In the genomic region with DNA sequence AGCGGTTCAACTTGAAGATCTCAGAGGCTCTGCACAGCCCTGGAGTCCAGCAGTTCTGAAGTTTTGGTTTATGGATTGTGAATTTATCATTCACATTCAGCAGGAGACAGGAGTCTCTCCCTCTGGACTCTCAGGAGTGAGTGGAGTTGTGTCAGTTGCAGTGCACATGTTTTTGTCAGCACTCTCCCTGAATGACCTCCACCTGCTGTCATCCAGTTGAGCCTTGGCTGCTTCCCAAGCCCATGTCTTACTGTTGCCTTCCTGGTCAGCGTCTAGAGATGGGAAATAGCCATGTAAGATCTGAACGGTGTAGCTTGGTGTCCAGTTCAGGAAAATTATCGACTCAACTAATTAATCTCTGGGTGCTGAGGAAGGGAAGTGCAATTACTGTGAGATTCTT, we compare ENCODE assay signal across 13 cellular contexts.
DNase-seq lines count a peak whose midpoint lies in the region; ATAC-seq and TF ChIP-seq lines count a peak whose summit lies in the region.
"Had no signal": no experiment of that assay in that cellular context is flagged by ENCODE, and none has a peak within 500 bp of the region (broad histone marks: within the 10 kb centered on the region; RNA-seq: fewer than 3 reads in every experiment).

No MANE protein-coding gene starts in this region.

- intact Hi-C loops in psoas muscle (cut with DNase I), result loop anchor here in 1 of 2 donors (10.0 kb wide), 1 partner anchor 140 kb away; no protein-coding TSS in a partner anchor

- no peak for ATAC-seq in central memory CD8-positive, alpha-beta T cell (replicated peaks; ENCODE audit: extremely low read depth, poor library complexity, severe bottlenecking)
- ATAC-seq in psoas muscle (peak; percentile 83 to 91 (median 88)), GM19452 (IDR thresholded peaks at IDR 0.05; ENCODE audit: unreplicated experiment) (no peak), GM21423 (IDR thresholded peaks at IDR 0.05; ENCODE audit: unreplicated experiment) (no peak)
- ATAC-seq: Panc1 had no signal

- DNase-seq in T-helper 2 cell treated with Interferon-gamma antibody and Interleukin-4, amounts not matched to agents 5 μg/mL and 100 μg/mL, for 36 hours (ENCODE audit: low spot score), result no peak
- DNase-seq in T-helper 2 cell (no peak), NCI-H1105 treated with DMSO at 0.1 percent for 48 hours (lab: John Stamatoyannopoulos, UW) (peak; percentile 50), psoas muscle (peak in 1 of 2 donors; percentile 64), type B pancreatic cell (ENCODE audit: extremely low spot score, unreplicated experiment) (no peak)
- no peak for DNase-seq in central memory CD8-positive, alpha-beta T cell (ENCODE audit: low spot score in 2 of 2)
- DNase-seq: activated gamma-delta T cell, KG1, NCI-H2171 had no signal

- H3K9me3 Mint-ChIP-seq in T-helper 2 cell treated with Interferon-gamma antibody and Interleukin-4, amounts not matched to agents 5 μg/mL and 100 μg/mL, for 36 hours, result peaks cover 5% of the 10 kb centered on the region
- no peaks in the 10 kb centered on the region for H3K9me3 Mint-ChIP-seq in central memory CD8-positive, alpha-beta T cell
- H3K9me3 Mint-ChIP-seq in type B pancreatic cell, result no peaks in the 10 kb centered on the region
- H3K9me3 Mint-ChIP-seq: nephron had no signal

- WGBS in psoas muscle, 3 donors, result 41 to 51% (median 43%) methylated on average over 4 of the region's 4 CpGs

- no peak overlapping the region for H3K4me3 ChIP-seq in psoas muscle

- no peaks in the 10 kb centered on the region for H3K27me3 ChIP-seq in psoas muscle (ENCODE audit: insufficient read depth in 3 of 3, low read length in 2 of 3)

- H3K27ac ChIP-seq in psoas muscle, result peak overlapping the region; percentile 58

- peaks cover 6% of the 10 kb centered on the region for H3K4me1 ChIP-seq in psoas muscle

- H3K27me3 Mint-ChIP-seq in T-helper 2 cell treated with Interferon-gamma antibody and Interleukin-4, amounts not matched to agents 5 μg/mL and 100 μg/mL, for 36 hours (ENCODE audit: low read depth), result no peaks in the 10 kb centered on the region
- no peaks in the 10 kb centered on the region for H3K27me3 Mint-ChIP-seq in central memory CD8-positive, alpha-beta T cell
- no peaks in the 10 kb centered on the region for H3K27me3 Mint-ChIP-seq in type B pancreatic cell

- H3K36me3 ChIP-seq in psoas muscle (ENCODE audit: insufficient read depth in 1 of 2, low read depth in 1 of 2), result peaks cover 0 to 15% of the 10 kb centered on the region in 2 donors

- H3K4me1 Mint-ChIP-seq in T-helper 2 cell treated with Interferon-gamma antibody and Interleukin-4, amounts not matched to agents 5 μg/mL and 100 μg/mL, for 36 hours (ENCODE audit: low read depth), result peaks cover 72% of the 10 kb centered on the region
- peaks cover 89% of the 10 kb centered on the region for H3K4me1 Mint-ChIP-seq in central memory CD8-positive, alpha-beta T cell
- no peaks in the 10 kb centered on the region for H3K4me1 Mint-ChIP-seq in type B pancreatic cell (ENCODE audit: unreplicated experiment)
- H3K4me1 Mint-ChIP-seq: nephron had no signal

- TF ChIP-seq CTCF in psoas muscle (IDR thresholded peaks at IDR 0.05), result no peak
- TF ChIP-seq CTCF in type B pancreatic cell (conservative IDR thresholded peaks at IDR 0.05), result no peak

- H3K4me3 Mint-ChIP-seq in T-helper 2 cell treated with Interferon-gamma antibody and Interleukin-4, amounts not matched to agents 5 μg/mL and 100 μg/mL, for 36 hours, result peak overlapping the region; percentile 85
- H3K4me3 Mint-ChIP-seq in central memory CD8-positive, alpha-beta T cell, result peak overlapping the region; percentile 68
- no peak overlapping the region for H3K4me3 Mint-ChIP-seq in type B pancreatic cell
- H3K4me3 Mint-ChIP-seq: nephron had no signal

- H3K9me3 ChIP-seq in psoas muscle, result no peaks in the 10 kb centered on the region

- H3K36me3 Mint-ChIP-seq in T-helper 2 cell treated with Interferon-gamma antibody and Interleukin-4, amounts not matched to agents 5 μg/mL and 100 μg/mL, for 36 hours (ENCODE audit: low read depth), result peaks cover 91% of the 10 kb centered on the region
- H3K36me3 Mint-ChIP-seq in central memory CD8-positive, alpha-beta T cell (ENCODE audit: insufficient read depth), result peaks cover 92% of the 10 kb centered on the region
- peaks cover 9% of the 10 kb centered on the region for H3K36me3 Mint-ChIP-seq in type B pancreatic cell

- peak overlapping the region; percentile 94 for H3K27ac Mint-ChIP-seq in T-helper 2 cell treated with Interferon-gamma antibody and Interleukin-4, amounts not matched to agents 5 μg/mL and 100 μg/mL, for 36 hours
- peak overlapping the region; percentile 89 for H3K27ac Mint-ChIP-seq in central memory CD8-positive, alpha-beta T cell (ENCODE audit: low read depth)
- H3K27ac Mint-ChIP-seq in type B pancreatic cell, result no peak overlapping the region
- H3K27ac Mint-ChIP-seq: nephron had no signal

Comparison
In these comparisons a context has a peak if more than half of its experiments do, and no peak if none do; other contexts are left out.
1. ATAC-seq: peak in psoas muscle (4 of 4); none in central memory CD8-positive, alpha-beta T cell (single experiment), GM19452 (single experiment) and GM21423 (single experiment).